In the genomic region with DNA sequence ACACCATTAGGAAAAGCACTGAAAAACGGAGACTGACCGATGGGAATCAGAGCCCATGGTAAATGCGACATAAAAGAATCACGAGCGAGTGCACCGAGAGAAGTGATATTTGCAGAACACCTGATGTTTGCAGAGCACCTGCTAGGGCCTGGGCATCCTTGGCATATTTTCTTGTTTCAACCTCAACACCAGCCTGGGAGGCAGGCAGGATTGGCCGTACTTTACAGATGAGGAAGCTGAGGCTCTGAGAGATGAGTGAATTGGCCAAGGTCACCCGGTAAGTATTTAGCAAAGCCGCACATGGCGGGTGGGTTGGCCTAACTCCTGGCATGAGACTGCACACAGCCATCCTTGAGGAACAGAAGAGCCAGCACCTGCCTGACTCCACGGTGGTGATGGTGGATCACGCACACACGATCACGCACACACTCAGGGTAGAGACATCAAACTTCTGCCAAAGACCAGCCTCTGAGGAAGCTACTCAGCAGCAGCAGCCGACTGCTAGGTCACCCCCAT, we compare ENCODE assay signal across 19 cellular contexts. TPM values are rescaled to one million over a fixed set of nuclear protein-coding genes. Genes with fewer than 3 reads are reported as not detected.
DNase-seq lines count a peak whose midpoint lies in the region; ATAC-seq and TF ChIP-seq lines count a peak whose summit lies in the region.
"Had no signal": no experiment of that assay in that cellular context is flagged by ENCODE, and none has a peak within 500 bp of the region (broad histone marks: within the 10 kb centered on the region; RNA-seq: fewer than 3 reads in every experiment).

No MANE protein-coding gene starts in this region.

- no peaks in the 10 kb centered on the region for H3K9me3 ChIP-seq in heart left ventricle
- H3K9me3 ChIP-seq: Caco-2, SJSA1 had no signal

- no peak for TF ChIP-seq EP300 in Ishikawa (IDR thresholded peaks at IDR 0.05; ENCODE audit: borderline replicate concordance)

- DNase-seq in heart left ventricle (no peak), left cardiac atrium (no peak), endothelial cell (ENCODE audit: low spot score) (no peak), NCI-H2029 treated with DMSO at 0.1 percent for 48 hours (lab: John Stamatoyannopoulos, UW) (no peak), T-helper 1 cell (no peak), H7 (no peak)
- DNase-seq in stimulated activated naive B cell treated with anti-CD40 and anti-IgM and Interleukin-4, amounts not matched to agents 10 μg/mL and 1 μg/mL and 100 μg/mL, for 72 hours = no peak
- DNase-seq: C1 segment of cervical spinal cord, Caco-2, DMS153, Kasumi-1, NCI-H1930, NCI-H2171, NCI-H748 treated with DMSO at 0.1 percent for 48 hours, OCI-M1, RPMI8226 had no signal

- peaks cover 2% of the 10 kb centered on the region for H3K4me1 Mint-ChIP-seq in endothelial cell (ENCODE audit: unreplicated experiment)
- H3K4me1 Mint-ChIP-seq in stimulated activated naive B cell treated with anti-CD40 and anti-IgM and Interleukin-4, amounts not matched to agents 10 μg/mL and 1 μg/mL and 100 μg/mL, for 72 hours = no peaks in the 10 kb centered on the region

- TF ChIP-seq POLR2A in heart left ventricle (IDR thresholded peaks at IDR 0.05) = no peak

- TF ChIP-seq CTCF in heart left ventricle (IDR thresholded peaks at IDR 0.05) (no peak), endothelial cell (IDR thresholded peaks at IDR 0.05; ENCODE audit: unreplicated experiment) (no peak)

- H3K27ac ChIP-seq in heart left ventricle = peak overlapping the region in 10 of 12 donors; percentile 44 to 88 (median 77)
- H3K27ac ChIP-seq: SJSA1 had no signal

- no peak for TF ChIP-seq RAD21 in Ishikawa (IDR thresholded peaks at IDR 0.05; ENCODE audit: low read depth)

- no peaks in the 10 kb centered on the region for H3K27me3 ChIP-seq in heart left ventricle
- no peaks in the 10 kb centered on the region for H3K27me3 ChIP-seq in H7 (ENCODE audit: control insufficient read depth, insufficient read depth, low read length)
- H3K27me3 ChIP-seq: SJSA1 had no signal

- H3K4me1 ChIP-seq in heart left ventricle = peaks cover 0 to 21% (median 7%) of the 10 kb centered on the region in 12 donors
- H3K4me1 ChIP-seq: Caco-2 had no signal

- intact Hi-C loops in heart left ventricle (cut with DNase I) (loop anchor here in 3 of 10 donors (2.0 to 10.0 kb wide), 3 partner anchors 20 to 88 kb away; no protein-coding TSS in a partner anchor), left cardiac atrium (cut with DNase I) (no loop called here)

- H3K36me3 ChIP-seq in heart left ventricle (peaks cover 4 to 94% (median 73%) of the 10 kb centered on the region in 9 donors), H7 (replicated peaks; ENCODE audit: control insufficient read depth, insufficient read depth, low read length) (peaks cover 65% of the 10 kb centered on the region)

- H3K4me3 Mint-ChIP-seq in endothelial cell (ENCODE audit: unreplicated experiment) = peak overlapping the region; percentile 59
- no peak overlapping the region for H3K4me3 Mint-ChIP-seq in stimulated activated naive B cell treated with anti-CD40 and anti-IgM and Interleukin-4, amounts not matched to agents 10 μg/mL and 1 μg/mL and 100 μg/mL, for 72 hours

- H3K36me3 Mint-ChIP-seq in endothelial cell (ENCODE audit: low read depth, unreplicated experiment) = peaks cover 26% of the 10 kb centered on the region
- H3K36me3 Mint-ChIP-seq in stimulated activated naive B cell treated with anti-CD40 and anti-IgM and Interleukin-4, amounts not matched to agents 10 μg/mL and 1 μg/mL and 100 μg/mL, for 72 hours = peaks cover 56 to 57% of the 10 kb centered on the region in 2 donors

- H3K4me3 ChIP-seq in heart left ventricle (no peak overlapping the region), H7 (ENCODE audit: insufficient read depth, low read depth, low read length) (no peak overlapping the region)
- H3K4me3 ChIP-seq: SJSA1 had no signal

- no peak overlapping the region for H3K27ac Mint-ChIP-seq in endothelial cell (ENCODE audit: unreplicated experiment)
- H3K27ac Mint-ChIP-seq in stimulated activated naive B cell treated with anti-CD40 and anti-IgM and Interleukin-4, amounts not matched to agents 10 μg/mL and 1 μg/mL and 100 μg/mL, for 72 hours = peak overlapping the region; percentile 42

- no peaks in the 10 kb centered on the region for H3K9me3 Mint-ChIP-seq in endothelial cell (ENCODE audit: unreplicated experiment)
- H3K9me3 Mint-ChIP-seq in stimulated activated naive B cell treated with anti-CD40 and anti-IgM and Interleukin-4, amounts not matched to agents 10 μg/mL and 1 μg/mL and 100 μg/mL, for 72 hours = no peaks in the 10 kb centered on the region

- no peak for ATAC-seq in heart left ventricle
- no peak for ATAC-seq in left cardiac atrium
- no peak for ATAC-seq in stimulated activated naive B cell treated with anti-CD40 and anti-IgM and Interleukin-4, amounts not matched to agents 10 μg/mL and 1 μg/mL and 100 μg/mL, for 72 hours (replicated peaks)

- peaks cover 6% of the 10 kb centered on the region for H3K27me3 Mint-ChIP-seq in endothelial cell (ENCODE audit: unreplicated experiment)
- no peaks in the 10 kb centered on the region for H3K27me3 Mint-ChIP-seq in stimulated activated naive B cell treated with anti-CD40 and anti-IgM and Interleukin-4, amounts not matched to agents 10 μg/mL and 1 μg/mL and 100 μg/mL, for 72 hours

- 91 to 95% (median 93%) methylated on average over 15 of the region's 15 CpGs for WGBS in heart left ventricle, 4 donors

TF ChIP-seq in Ishikawa, 13 proteins besides CTCF, POLR2A, EP300 and RAD21:
- TF ChIP-seq TCF12 (IDR thresholded peaks at IDR 0.05; ENCODE audit: low read depth) (no peak), TAF1 (IDR thresholded peaks at IDR 0.05; ENCODE audit: low read depth) (no peak)
- TF ChIP-seq, protein P1, sequence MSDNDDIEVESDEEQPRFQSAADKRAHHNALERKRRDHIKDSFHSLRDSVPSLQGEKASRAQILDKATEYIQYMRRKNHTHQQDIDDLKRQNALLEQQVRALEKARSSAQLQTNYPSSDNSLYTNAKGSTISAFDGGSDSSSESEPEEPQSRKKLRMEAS (IDR thresholded peaks at IDR 0.05) = 0 out of 2 replicates have a peak, but pooled peaks have one; percentile 12

RNA-seq across cellular contexts. Expression of gene CHADL, which starts 21.6 kb away (rescaled TPM):
- total RNA-seq in heart left ventricle (10 to 100 TPM in 5 of 9 donors, 1 to 10 TPM in 4; 5.6 to 20.6 (median 10.7) TPM), left cardiac atrium (10 to 100 TPM in 1 of 2 donors, 1 to 10 TPM in 1; 7.7 to 14.4 TPM), endothelial cell (ENCODE audit: unreplicated experiment) (1.2 TPM)
- polyA plus RNA-seq in heart left ventricle = 10 to 100 TPM in 1 of 2 donors, 1 to 10 TPM in 1; 3.9 to 31.2 TPM
- 0.33 TPM in 1 of 2 replicates, not detected in the other for total RNA-seq in H7 (2014; rRNA removed; shearing (Covaris generic))
- total RNA-seq: A673 had no signal

RNA-seq across cellular contexts. Expression of gene RANGAP1, which starts 23.7 kb away (rescaled TPM):
- total RNA-seq in heart left ventricle (10 to 100 TPM; 27.7 to 75.6 (median 35.0) TPM), left cardiac atrium (10 to 100 TPM; 33.7 to 34.0 TPM), endothelial cell (ENCODE audit: unreplicated experiment) (71.5 TPM)
- 100 to 1,000 TPM in 1 of 2 donors, 10 to 100 TPM in 1; 23.7 to 125 TPM for polyA plus RNA-seq in heart left ventricle
- total RNA-seq in H7 (2014; rRNA removed; shearing (Covaris generic)) = 115 and 133 TPM in 2 replicates

RNA-seq across cellular contexts. Expression of gene ZC3H7B, which starts 39.0 kb away (rescaled TPM):
- total RNA-seq in heart left ventricle = 10 to 100 TPM; 32.2 to 50.4 (median 37.1) TPM
- 10 to 100 TPM; 29.7 to 48.7 TPM for polyA plus RNA-seq in heart left ventricle
- 10 to 100 TPM; 35.0 to 39.3 TPM for total RNA-seq in left cardiac atrium
- 69.2 TPM for total RNA-seq in endothelial cell (ENCODE audit: unreplicated experiment)
- total RNA-seq in H7 (2014; rRNA removed; shearing (Covaris generic)) = 58.2 TPM in 2 replicates

RNA-seq across cellular contexts. Expression of gene L3MBTL2, which starts 57.2 kb away (rescaled TPM):
- total RNA-seq in heart left ventricle = 10 to 100 TPM; 10.1 to 21.2 (median 14.6) TPM
- polyA plus RNA-seq in heart left ventricle = 10 to 100 TPM in 1 of 2 donors, 1 to 10 TPM in 1; 7.3 to 25.7 TPM
- 10 to 100 TPM; 13.6 to 15.4 TPM for total RNA-seq in left cardiac atrium
- 20.1 TPM for total RNA-seq in endothelial cell (ENCODE audit: unreplicated experiment)
- total RNA-seq in H7 (2014; rRNA removed; shearing (Covaris generic)) = 19.8 and 20.9 TPM in 2 replicates
